Comparison of ENCODE assay signal across 1 cellular context in genomic region chr17:47400333-47400732, GRCh38.
TF ChIP-seq lines count a peak whose summit lies in the region.

No MANE protein-coding gene starts in this region.

TF ChIP-seq in HEK293, 187 proteins besides CTCF, POLR2A, EP300 and RAD21 (continued from another document):
- TF ChIP-seq ZNF398 (tag by site-specific recombination; IDR thresholded peaks at IDR 0.05) (peak; percentile 66), ZNF624 (tag by site-specific recombination; IDR thresholded peaks at IDR 0.05) (no peak), ZNF76 (tag by site-specific recombination; IDR thresholded peaks at IDR 0.05; ENCODE audit: borderline replicate concordance, low read depth) (no peak), ZBTB6 (tag by site-specific recombination; IDR thresholded peaks at IDR 0.05) (no peak), HOXC10 (CRISPR knock-in tag; IDR thresholded peaks at IDR 0.05) (no peak), ZNF521 (tag by site-specific recombination; IDR thresholded peaks at IDR 0.05) (no peak), ZNF510 (tag by site-specific recombination; IDR thresholded peaks at IDR 0.05; ENCODE audit: insufficient replicate concordance) (no peak), ZNF169 (tag by site-specific recombination; IDR thresholded peaks at IDR 0.05) (no peak), KLF17 (tag by site-specific recombination; IDR thresholded peaks at IDR 0.05) (0 out of 2 replicates have a peak, but pooled peaks have one; percentile 36), ZNF548 (tag by site-specific recombination; IDR thresholded peaks at IDR 0.05) (no peak), OVOL3 (tag by site-specific recombination; IDR thresholded peaks at IDR 0.05) (no peak), GFI1B (tag by site-specific recombination; IDR thresholded peaks at IDR 0.05) (no peak), WT1 (tag by site-specific recombination; IDR thresholded peaks at IDR 0.05) (peak; percentile 42; the same call in 1 of the 2 replicates), ZNF223 (tag by site-specific recombination; IDR thresholded peaks at IDR 0.05) (no peak), FEZF1 (tag by site-specific recombination; IDR thresholded peaks at IDR 0.05) (no peak), ZNF596 (tag by site-specific recombination; IDR thresholded peaks at IDR 0.05) (no peak), ZNF473 (tag by site-specific recombination; IDR thresholded peaks at IDR 0.05) (no peak), ZNF449 (tag by site-specific recombination; IDR thresholded peaks at IDR 0.05) (no peak), ZNF626 (tag by site-specific recombination; IDR thresholded peaks at IDR 0.05) (no peak), ZNF658 (tag by site-specific recombination; IDR thresholded peaks at IDR 0.05) (no peak), SCRT2 (tag by site-specific recombination; IDR thresholded peaks at IDR 0.05) (peak; percentile 73)
